ENCODE assay signal across 8 cellular contexts in genomic region chr14:39432619-39433451, GRCh38. TPM values are rescaled to one million over a fixed set of nuclear protein-coding genes. Genes with fewer than 3 reads are reported as not detected.
A peak's percentile ranks its signal among the peaks of the same experiment; 100 is the strongest.
DNase-seq lines count a peak whose midpoint lies in the region; ATAC-seq and TF ChIP-seq lines count a peak whose summit lies in the region.

No MANE protein-coding gene starts in this region.

- peak overlapping the region; percentile 73 for H4K91ac ChIP-seq in IMR-90 (ENCODE audit: insufficient read depth, low read depth, low read length)

- no peaks in the 10 kb centered on the region for H3K27me3 ChIP-seq in IMR-90 (ENCODE audit: control insufficient read depth, insufficient read depth, low read length)
- H3K27me3 ChIP-seq in OCI-LY3 (ENCODE audit: low read depth, low read length) = no peaks in the 10 kb centered on the region
- no peaks in the 10 kb centered on the region for H3K27me3 ChIP-seq in subcutaneous abdominal adipose tissue (ENCODE audit: control insufficient read depth in 5 of 5, insufficient read depth in 4 of 5, low read length in 5 of 5)

- peak; percentile 76 for DNase-seq in EH (ENCODE audit: low read depth)
- peak; percentile 65 for DNase-seq in IMR-90
- peak; percentile 67 for DNase-seq in activated effector memory CD4-positive, alpha-beta T cell treated with Interleukin-2 at 50 U/mL for 16 hours
- DNase-seq in fibroblast of the aortic adventitia (ENCODE audit: low read depth) = peak; percentile 68
- peak; percentile 89 for DNase-seq in natural killer cell treated with Interleukin-12 subunit alpha and Interleukin-12 subunit beta and Interleukin-15 and Interleukin-18, amount 100 ng/mL, for 72 hours (ENCODE audit: low spot score)

- intact Hi-C loops in IMR-90 (cut with micrococcal nuclease) = loop anchor here (5.0 kb wide), 2 partner anchors 166 to 261 kb away; partner anchors contain the start of gene TRAPPC6B

- no peak overlapping the region for H2AK5ac ChIP-seq in IMR-90 (ENCODE audit: low read depth, low read length)

- dilution Hi-C loops in IMR-90 (cut with HindIII; ENCODE audit: low sequenced_read_pairs, unreplicated experiment) = no loop called here

- peak overlapping the region; percentile 26; the same call in 1 of the 2 replicates for H3K14ac ChIP-seq in IMR-90 (replicated peaks; ENCODE audit: low read depth, low read length)

- peaks cover 30% of the 10 kb centered on the region for H3K79me2 ChIP-seq in OCI-LY3 (ENCODE audit: low read length)

- H2BK15ac ChIP-seq in IMR-90 (ENCODE audit: low read depth, low read length) = peak overlapping the region; percentile 35; the same call in 1 of the 3 replicates

- H3K4me1 ChIP-seq in IMR-90 (ENCODE audit: control insufficient read depth, insufficient read depth, low read length) (0 out of 2 replicates have a peak, but pooled peaks cover 2% of the 10 kb centered on the region), OCI-LY3 (ENCODE audit: low read length) (peaks cover 14% of the 10 kb centered on the region), subcutaneous abdominal adipose tissue (ENCODE audit: control insufficient read depth in 5 of 5, insufficient read depth in 5 of 5, low read length in 5 of 5) (peaks cover 3 to 41% (median 38%) of the 10 kb centered on the region in 5 donors)

- H3K9me3 ChIP-seq in IMR-90 (ENCODE audit: control insufficient read depth, insufficient read depth, low read length) = no peaks in the 10 kb centered on the region
- no peaks in the 10 kb centered on the region for H3K9me3 ChIP-seq in OCI-LY3 (ENCODE audit: insufficient read depth, low read length)
- H3K9me3 ChIP-seq in subcutaneous abdominal adipose tissue (ENCODE audit: control insufficient read depth in 5 of 5, low read length in 5 of 5) = no peaks in the 10 kb centered on the region

- peak overlapping the region; percentile 90 for H2AK9ac ChIP-seq in IMR-90 (replicated peaks; ENCODE audit: low read depth, low read length, poor library complexity)

- CTCF ChIA-PET in IMR-90 (lab: Yijun Ruan, JAX) = no interaction called here

- peak overlapping the region; percentile 59; the same call in 1 of the 2 replicates for H4K5ac ChIP-seq in IMR-90 (ENCODE audit: low read depth, low read length)

- 0 out of 2 replicates have a peak, but pooled peaks have one; percentile 13 for TF ChIP-seq RAD21 in IMR-90 (IDR thresholded peaks at IDR 0.05; ENCODE audit: low read length)

- H3K36me3 ChIP-seq in IMR-90 (ENCODE audit: control insufficient read depth, insufficient read depth, low read length) = no peaks in the 10 kb centered on the region
- H3K36me3 ChIP-seq in OCI-LY3 (replicated peaks; ENCODE audit: low read depth, low read length) = no peaks in the 10 kb centered on the region
- H3K36me3 ChIP-seq in subcutaneous abdominal adipose tissue (ENCODE audit: control insufficient read depth in 5 of 5, insufficient read depth in 5 of 5, low read length in 5 of 5) = no peaks in the 10 kb centered on the region

- H2AFZ ChIP-seq in IMR-90 (replicated peaks; ENCODE audit: low read length, poor library complexity) = peak overlapping the region; percentile 96
- H2AFZ ChIP-seq in OCI-LY3 (ENCODE audit: low read depth, low read length) = peak overlapping the region; percentile 70

- H3K9me1 ChIP-seq in IMR-90 (ENCODE audit: insufficient read depth, low read length) = no peaks in the 10 kb centered on the region

- H4K20me1 ChIP-seq in IMR-90 (ENCODE audit: insufficient read depth, low read length) (peaks cover 18% of the 10 kb centered on the region; the same call in 1 of the 2 replicates), OCI-LY3 (ENCODE audit: insufficient read depth, low read length) (peaks cover 17% of the 10 kb centered on the region)

- TF ChIP-seq CTCF in IMR-90 (conservative IDR thresholded peaks at IDR 0.05; ENCODE audit: low read depth, low read length) = 0 out of 2 replicates have a peak, but pooled peaks have one; percentile 7
- peak; percentile 17; the same call in 1 of the 2 replicates for TF ChIP-seq CTCF in OCI-LY3 (IDR thresholded peaks at IDR 0.05; ENCODE audit: low read depth, low read length)
- TF ChIP-seq CTCF in fibroblast of the aortic adventitia (IDR thresholded peaks at IDR 0.05; ENCODE audit: insufficient read depth, low read length) = no peak

- H3K4ac ChIP-seq in IMR-90 (ENCODE audit: low read depth, low read length) = peak overlapping the region; percentile 78

- peak overlapping the region; percentile 54 for H3K23ac ChIP-seq in IMR-90 (ENCODE audit: low read depth, low read length)

- H3K4me1 Mint-ChIP-seq in natural killer cell treated with Interleukin-12 subunit alpha and Interleukin-12 subunit beta and Interleukin-15 and Interleukin-18, amount 100 ng/mL, for 72 hours (ENCODE audit: low read depth in 2 of 2) = peaks cover 30 to 33% of the 10 kb centered on the region in 2 donors

- H3K18ac ChIP-seq in IMR-90 (ENCODE audit: low read depth, low read length) = peak overlapping the region; percentile 68; the same call in 1 of the 2 replicates

- H3K27ac ChIP-seq in IMR-90 (ENCODE audit: insufficient read depth, low read length) (peak overlapping the region; percentile 78), OCI-LY3 (ENCODE audit: low read length) (peak overlapping the region; percentile 90), subcutaneous abdominal adipose tissue (ENCODE audit: low read depth, low read length) (peak overlapping the region; percentile 83)

- no peaks in the 10 kb centered on the region for H3K27me3 Mint-ChIP-seq in natural killer cell treated with Interleukin-12 subunit alpha and Interleukin-12 subunit beta and Interleukin-15 and Interleukin-18, amount 100 ng/mL, for 72 hours

- H3K36me3 Mint-ChIP-seq in natural killer cell treated with Interleukin-12 subunit alpha and Interleukin-12 subunit beta and Interleukin-15 and Interleukin-18, amount 100 ng/mL, for 72 hours = no peaks in the 10 kb centered on the region

- peak overlapping the region; percentile 85 for H3K4me2 ChIP-seq in IMR-90 (ENCODE audit: low read depth, low read length)
- peak overlapping the region; percentile 96 for H3K4me2 ChIP-seq in OCI-LY3 (ENCODE audit: low read length)

- TF ChIP-seq POLR2A in IMR-90 (IDR thresholded peaks at IDR 0.05; ENCODE audit: low read depth, low read length) = no peak; the same call in 1 of the 2 replicates

- ATAC-seq in GM21619 (IDR thresholded peaks at IDR 0.05; ENCODE audit: unreplicated experiment) (peak; percentile 65), IMR-90 (ENCODE audit: low read depth) (peak; percentile 72)
- peak; percentile 73 to 80 for ATAC-seq in natural killer cell treated with Interleukin-12 subunit alpha and Interleukin-12 subunit beta and Interleukin-15 and Interleukin-18, amount 100 ng/mL, for 72 hours

- BruUV-seq in IMR-90 (replicated peaks; lab: Mats Ljungman, UMichigan) = no TSS peak

- POLR2A ChIA-PET in IMR-90 (lab: Charles Lee; ENCODE audit: unreplicated experiment) = no interaction called here

- H3K79me1 ChIP-seq in IMR-90 (ENCODE audit: low read depth in 1 of 2, low read length in 2 of 2) = peaks cover 10 to 23% of the 10 kb centered on the region in 2 experiments

- peak overlapping the region; percentile 91 for H3K4me3 Mint-ChIP-seq in natural killer cell treated with Interleukin-12 subunit alpha and Interleukin-12 subunit beta and Interleukin-15 and Interleukin-18, amount 100 ng/mL, for 72 hours

- H2BK5ac ChIP-seq in IMR-90 (ENCODE audit: low read depth, low read length, poor library complexity, severe bottlenecking) = peak overlapping the region; percentile 74

- in situ Hi-C loops in IMR-90 (cut with MboI; ENCODE audit: low sequenced_read_pairs) = no loop called here

- peak overlapping the region; percentile 80 for H3K9ac ChIP-seq in IMR-90 (ENCODE audit: low read depth, low read length)
- H3K9ac ChIP-seq in OCI-LY3 (ENCODE audit: low read length) = peak overlapping the region; percentile 75
- peak overlapping the region; percentile 68 to 87 (median 70) for H3K9ac ChIP-seq in subcutaneous abdominal adipose tissue (ENCODE audit: low read length in 5 of 5)

- peak overlapping the region; percentile 66 to 90; a peak in 3 of 4 replicates for H4K8ac ChIP-seq in IMR-90 (ENCODE audit: low read depth in 2 of 2, low read length in 2 of 2)

- peak overlapping the region; percentile 47; the same call in 1 of the 2 replicates for H3K56ac ChIP-seq in IMR-90 (ENCODE audit: extremely low read depth, insufficient read depth, low read length)

- no peaks in the 10 kb centered on the region for H3K9me3 Mint-ChIP-seq in natural killer cell treated with Interleukin-12 subunit alpha and Interleukin-12 subunit beta and Interleukin-15 and Interleukin-18, amount 100 ng/mL, for 72 hours

- H2BK120ac ChIP-seq in IMR-90 (ENCODE audit: low read depth, low read length) = peak overlapping the region; percentile 74

- 0 out of 2 replicates have a peak overlapping the region, but pooled peaks have one; percentile 11 for H2BK20ac ChIP-seq in IMR-90 (ENCODE audit: low read depth, low read length)

- H3K27ac Mint-ChIP-seq in natural killer cell treated with Interleukin-12 subunit alpha and Interleukin-12 subunit beta and Interleukin-15 and Interleukin-18, amount 100 ng/mL, for 72 hours = peak overlapping the region; percentile 97 to 100

- H3K4me3 ChIP-seq in IMR-90 (ENCODE audit: insufficient read depth, low read depth, low read length) (peak overlapping the region; percentile 86), OCI-LY3 (ENCODE audit: low read length) (peak overlapping the region; percentile 95), fibroblast of the aortic adventitia (ENCODE audit: low read depth, low read length) (peak overlapping the region; percentile 82), subcutaneous abdominal adipose tissue (ENCODE audit: low read depth in 1 of 5, low read length in 5 of 5) (peak overlapping the region; percentile 85 to 95 (median 92))

- 1% methylated on average over 13 of the region's 38 CpGs; no CpG with 5 or more reads in 1 of the 2 experiments for WGBS in IMR-90 (ENCODE audit: extremely low coverage in 2 of 2, insufficient read length in 1 of 2), 2 experiments

TF ChIP-seq in IMR-90, 13 proteins besides CTCF, POLR2A, EP300 and RAD21 (continues in another document):
- no peak for TF ChIP-seq MAFK (IDR thresholded peaks at IDR 0.05; ENCODE audit: low read depth, low read length)
- TF ChIP-seq MAZ (IDR thresholded peaks at IDR 0.05; ENCODE audit: borderline replicate concordance, low read depth, low read length) = peak; percentile 41; the same call in 1 of the 2 replicates
- no peak for TF ChIP-seq NFE2L2 (IDR thresholded peaks at IDR 0.05; ENCODE audit: low read depth, low read length)
- TF ChIP-seq RFX5 (IDR thresholded peaks at IDR 0.05; ENCODE audit: low read depth, low read length) = no peak

RNA-seq across cellular contexts. Expression of gene FBXO33, which starts 0.6 kb away (rescaled TPM):
- total RNA-seq in IMR-90 (2012; rRNA removed) (10.0 and 16.1 TPM in 2 replicates), fibroblast of the aortic adventitia (ENCODE audit: low replicate concordance) (14.6 and 17.5 TPM in 2 replicates)
- 6.1 and 7.6 TPM in 2 replicates for polyA plus RNA-seq in IMR-90 (2012; rRNA removed)
- 2.7 and 3.2 TPM in 2 replicates for polyA plus RNA-seq in IMR-90 (2012; cell fraction: cytosol; rRNA removed)
- 2.3 and 7.4 TPM in 2 replicates for polyA plus RNA-seq in IMR-90 (2012; cell fraction: nucleus; rRNA removed; ENCODE audit: low replicate concordance)
- total RNA-seq in natural killer cell treated with Interleukin-12 subunit alpha and Interleukin-12 subunit beta and Interleukin-15 and Interleukin-18, amount 100 ng/mL, for 72 hours = 10 to 100 TPM; 16.3 to 17.9 TPM

Comparison
In these comparisons a context has a peak if more than half of its experiments do, and no peak if none do; other contexts are left out.
1. Peak in every context shown above with its lines: DNase-seq, ATAC-seq, H3K4me3 ChIP-seq and H3K27ac ChIP-seq.